In the genomic region with DNA sequence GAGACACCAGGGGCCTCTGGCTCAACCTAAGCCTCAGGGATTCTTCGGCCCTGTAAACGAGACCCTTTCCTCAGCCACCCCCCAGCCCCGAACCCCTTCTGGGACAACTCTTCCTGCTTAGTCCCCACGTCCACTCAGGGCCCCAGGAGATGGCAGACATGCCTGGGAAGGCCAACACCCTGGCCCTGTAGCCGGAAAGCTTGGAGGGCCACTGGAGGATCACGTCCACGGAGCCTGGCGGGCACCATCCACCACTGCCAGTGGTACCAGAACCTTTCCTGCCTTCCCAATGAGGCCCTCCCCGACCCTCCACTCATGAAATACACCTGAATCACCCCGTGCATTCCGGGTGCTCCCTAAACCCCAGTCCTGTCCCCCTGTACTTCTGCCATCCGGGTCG, we compare ENCODE assay signal across 2 cellular contexts.
TF ChIP-seq lines count a peak whose summit lies in the region.

No MANE protein-coding gene starts in this region.

TF ChIP-seq in SK-N-SH, 30 proteins besides CTCF, POLR2A, EP300 and RAD21:
- TF ChIP-seq, protein P1, sequence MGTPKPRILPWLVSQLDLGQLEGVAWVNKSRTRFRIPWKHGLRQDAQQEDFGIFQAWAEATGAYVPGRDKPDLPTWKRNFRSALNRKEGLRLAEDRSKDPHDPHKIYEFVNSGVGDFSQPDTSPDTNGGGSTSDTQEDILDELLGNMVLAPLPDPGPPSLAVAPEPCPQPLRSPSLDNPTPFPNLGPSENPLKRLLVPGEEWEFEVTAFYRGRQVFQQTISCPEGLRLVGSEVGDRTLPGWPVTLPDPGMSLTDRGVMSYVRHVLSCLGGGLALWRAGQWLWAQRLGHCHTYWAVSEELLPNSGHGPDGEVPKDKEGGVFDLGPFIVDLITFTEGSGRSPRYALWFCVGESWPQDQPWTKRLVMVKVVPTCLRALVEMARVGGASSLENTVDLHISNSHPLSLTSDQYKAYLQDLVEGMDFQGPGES (IDR thresholded peaks at IDR 0.05; ENCODE audit: low read depth, low read length): no peak
- TF ChIP-seq, protein P2, sequence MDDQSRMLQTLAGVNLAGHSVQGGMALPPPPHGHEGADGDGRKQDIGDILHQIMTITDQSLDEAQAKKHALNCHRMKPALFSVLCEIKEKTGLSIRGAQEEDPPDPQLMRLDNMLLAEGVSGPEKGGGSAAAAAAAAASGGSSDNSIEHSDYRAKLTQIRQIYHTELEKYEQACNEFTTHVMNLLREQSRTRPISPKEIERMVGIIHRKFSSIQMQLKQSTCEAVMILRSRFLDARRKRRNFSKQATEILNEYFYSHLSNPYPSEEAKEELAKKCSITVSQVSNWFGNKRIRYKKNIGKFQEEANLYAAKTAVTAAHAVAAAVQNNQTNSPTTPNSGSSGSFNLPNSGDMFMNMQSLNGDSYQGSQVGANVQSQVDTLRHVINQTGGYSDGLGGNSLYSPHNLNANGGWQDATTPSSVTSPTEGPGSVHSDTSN (IDR thresholded peaks at IDR 0.05): no peak
- TF ChIP-seq FOXJ3 (CRISPR knock-in tag; IDR thresholded peaks at IDR 0.05) (no peak), SIN3A (IDR thresholded peaks at IDR 0.05; ENCODE audit: borderline replicate concordance, low read depth, low read length) (no peak), FOSL2 (IDR thresholded peaks at IDR 0.05; ENCODE audit: borderline replicate concordance, low read depth) (no peak), EZH2phosphoT487 (IDR thresholded peaks at IDR 0.05; ENCODE audit: borderline replicate concordance, low read depth) (no peak), ELF1 (IDR thresholded peaks at IDR 0.05) (no peak), RCOR1 (IDR thresholded peaks at IDR 0.05; ENCODE audit: low read length) (no peak), SMC3 (IDR thresholded peaks at IDR 0.05; ENCODE audit: low read depth, low read length) (no peak), RFX5 (IDR thresholded peaks at IDR 0.05; ENCODE audit: low read length) (no peak), JUND (IDR thresholded peaks at IDR 0.05) (no peak), GATA2 (CRISPR knock-in tag; IDR thresholded peaks at IDR 0.05) (no peak), TAF1 (IDR thresholded peaks at IDR 0.05; ENCODE audit: borderline replicate concordance, low read depth, low read length) (no peak), YY1 (IDR thresholded peaks at IDR 0.05; ENCODE audit: low read depth) (no peak), MXI1 (IDR thresholded peaks at IDR 0.05; ENCODE audit: low read depth, low read length) (no peak), NFIC (IDR thresholded peaks at IDR 0.05; ENCODE audit: borderline replicate concordance) (no peak)
- TF ChIP-seq, protein P3, sequence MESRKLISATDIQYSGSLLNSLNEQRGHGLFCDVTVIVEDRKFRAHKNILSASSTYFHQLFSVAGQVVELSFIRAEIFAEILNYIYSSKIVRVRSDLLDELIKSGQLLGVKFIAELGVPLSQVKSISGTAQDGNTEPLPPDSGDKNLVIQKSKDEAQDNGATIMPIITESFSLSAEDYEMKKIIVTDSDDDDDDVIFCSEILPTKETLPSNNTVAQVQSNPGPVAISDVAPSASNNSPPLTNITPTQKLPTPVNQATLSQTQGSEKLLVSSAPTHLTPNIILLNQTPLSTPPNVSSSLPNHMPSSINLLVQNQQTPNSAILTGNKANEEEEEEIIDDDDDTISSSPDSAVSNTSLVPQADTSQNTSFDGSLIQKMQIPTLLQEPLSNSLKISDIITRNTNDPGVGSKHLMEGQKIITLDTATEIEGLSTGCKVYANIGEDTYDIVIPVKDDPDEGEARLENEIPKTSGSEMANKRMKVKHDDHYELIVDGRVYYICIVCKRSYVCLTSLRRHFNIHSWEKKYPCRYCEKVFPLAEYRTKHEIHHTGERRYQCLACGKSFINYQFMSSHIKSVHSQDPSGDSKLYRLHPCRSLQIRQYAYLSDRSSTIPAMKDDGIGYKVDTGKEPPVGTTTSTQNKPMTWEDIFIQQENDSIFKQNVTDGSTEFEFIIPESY (IDR thresholded peaks at IDR 0.05; ENCODE audit: borderline replicate concordance, low read depth): no peak
- TF ChIP-seq, protein P4, sequence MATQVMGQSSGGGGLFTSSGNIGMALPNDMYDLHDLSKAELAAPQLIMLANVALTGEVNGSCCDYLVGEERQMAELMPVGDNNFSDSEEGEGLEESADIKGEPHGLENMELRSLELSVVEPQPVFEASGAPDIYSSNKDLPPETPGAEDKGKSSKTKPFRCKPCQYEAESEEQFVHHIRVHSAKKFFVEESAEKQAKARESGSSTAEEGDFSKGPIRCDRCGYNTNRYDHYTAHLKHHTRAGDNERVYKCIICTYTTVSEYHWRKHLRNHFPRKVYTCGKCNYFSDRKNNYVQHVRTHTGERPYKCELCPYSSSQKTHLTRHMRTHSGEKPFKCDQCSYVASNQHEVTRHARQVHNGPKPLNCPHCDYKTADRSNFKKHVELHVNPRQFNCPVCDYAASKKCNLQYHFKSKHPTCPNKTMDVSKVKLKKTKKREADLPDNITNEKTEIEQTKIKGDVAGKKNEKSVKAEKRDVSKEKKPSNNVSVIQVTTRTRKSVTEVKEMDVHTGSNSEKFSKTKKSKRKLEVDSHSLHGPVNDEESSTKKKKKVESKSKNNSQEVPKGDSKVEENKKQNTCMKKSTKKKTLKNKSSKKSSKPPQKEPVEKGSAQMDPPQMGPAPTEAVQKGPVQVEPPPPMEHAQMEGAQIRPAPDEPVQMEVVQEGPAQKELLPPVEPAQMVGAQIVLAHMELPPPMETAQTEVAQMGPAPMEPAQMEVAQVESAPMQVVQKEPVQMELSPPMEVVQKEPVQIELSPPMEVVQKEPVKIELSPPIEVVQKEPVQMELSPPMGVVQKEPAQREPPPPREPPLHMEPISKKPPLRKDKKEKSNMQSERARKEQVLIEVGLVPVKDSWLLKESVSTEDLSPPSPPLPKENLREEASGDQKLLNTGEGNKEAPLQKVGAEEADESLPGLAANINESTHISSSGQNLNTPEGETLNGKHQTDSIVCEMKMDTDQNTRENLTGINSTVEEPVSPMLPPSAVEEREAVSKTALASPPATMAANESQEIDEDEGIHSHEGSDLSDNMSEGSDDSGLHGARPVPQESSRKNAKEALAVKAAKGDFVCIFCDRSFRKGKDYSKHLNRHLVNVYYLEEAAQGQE (IDR thresholded peaks at IDR 0.05; ENCODE audit: low read depth, low read length): no peak
- TF ChIP-seq, protein P5, sequence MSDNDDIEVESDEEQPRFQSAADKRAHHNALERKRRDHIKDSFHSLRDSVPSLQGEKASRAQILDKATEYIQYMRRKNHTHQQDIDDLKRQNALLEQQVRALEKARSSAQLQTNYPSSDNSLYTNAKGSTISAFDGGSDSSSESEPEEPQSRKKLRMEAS (IDR thresholded peaks at IDR 0.05; ENCODE audit: low read depth): no peak
- TF ChIP-seq, protein P6, sequence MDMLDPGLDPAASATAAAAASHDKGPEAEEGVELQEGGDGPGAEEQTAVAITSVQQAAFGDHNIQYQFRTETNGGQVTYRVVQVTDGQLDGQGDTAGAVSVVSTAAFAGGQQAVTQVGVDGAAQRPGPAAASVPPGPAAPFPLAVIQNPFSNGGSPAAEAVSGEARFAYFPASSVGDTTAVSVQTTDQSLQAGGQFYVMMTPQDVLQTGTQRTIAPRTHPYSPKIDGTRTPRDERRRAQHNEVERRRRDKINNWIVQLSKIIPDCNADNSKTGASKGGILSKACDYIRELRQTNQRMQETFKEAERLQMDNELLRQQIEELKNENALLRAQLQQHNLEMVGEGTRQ (IDR thresholded peaks at IDR 0.05; ENCODE audit: borderline replicate concordance, low read depth, low read length): no peak

TF ChIP-seq in SK-N-SH treated with all-trans-retinoic acid at 6 μM for 48 hours, 23 proteins besides CTCF, POLR2A, EP300 and RAD21:
- no peak for TF ChIP-seq ZNF8 (CRISPR knock-in tag; IDR thresholded peaks at IDR 0.05)
- TF ChIP-seq, protein P7, sequence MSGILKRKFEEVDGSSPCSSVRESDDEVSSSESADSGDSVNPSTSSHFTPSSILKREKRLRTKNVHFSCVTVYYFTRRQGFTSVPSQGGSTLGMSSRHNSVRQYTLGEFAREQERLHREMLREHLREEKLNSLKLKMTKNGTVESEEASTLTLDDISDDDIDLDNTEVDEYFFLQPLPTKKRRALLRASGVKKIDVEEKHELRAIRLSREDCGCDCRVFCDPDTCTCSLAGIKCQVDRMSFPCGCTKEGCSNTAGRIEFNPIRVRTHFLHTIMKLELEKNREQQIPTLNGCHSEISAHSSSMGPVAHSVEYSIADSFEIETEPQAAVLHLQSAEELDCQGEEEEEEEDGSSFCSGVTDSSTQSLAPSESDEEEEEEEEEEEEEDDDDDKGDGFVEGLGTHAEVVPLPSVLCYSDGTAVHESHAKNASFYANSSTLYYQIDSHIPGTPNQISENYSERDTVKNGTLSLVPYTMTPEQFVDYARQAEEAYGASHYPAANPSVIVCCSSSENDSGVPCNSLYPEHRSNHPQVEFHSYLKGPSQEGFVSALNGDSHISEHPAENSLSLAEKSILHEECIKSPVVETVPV (CRISPR knock-in tag; IDR thresholded peaks at IDR 0.05): no peak
- TF ChIP-seq, protein P8, sequence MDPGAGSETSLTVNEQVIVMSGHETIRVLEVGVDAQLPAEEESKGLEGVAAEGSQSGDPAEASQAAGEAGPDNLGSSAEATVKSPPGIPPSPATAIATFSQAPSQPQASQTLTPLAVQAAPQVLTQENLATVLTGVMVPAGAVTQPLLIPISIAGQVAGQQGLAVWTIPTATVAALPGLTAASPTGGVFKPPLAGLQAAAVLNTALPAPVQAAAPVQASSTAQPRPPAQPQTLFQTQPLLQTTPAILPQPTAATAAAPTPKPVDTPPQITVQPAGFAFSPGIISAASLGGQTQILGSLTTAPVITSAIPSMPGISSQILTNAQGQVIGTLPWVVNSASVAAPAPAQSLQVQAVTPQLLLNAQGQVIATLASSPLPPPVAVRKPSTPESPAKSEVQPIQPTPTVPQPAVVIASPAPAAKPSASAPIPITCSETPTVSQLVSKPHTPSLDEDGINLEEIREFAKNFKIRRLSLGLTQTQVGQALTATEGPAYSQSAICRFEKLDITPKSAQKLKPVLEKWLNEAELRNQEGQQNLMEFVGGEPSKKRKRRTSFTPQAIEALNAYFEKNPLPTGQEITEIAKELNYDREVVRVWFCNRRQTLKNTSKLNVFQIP (CRISPR knock-in tag; IDR thresholded peaks at IDR 0.05; ENCODE audit: borderline replicate concordance, low read depth): no peak
- no peak for TF ChIP-seq ZNF565 (CRISPR knock-in tag; conservative IDR thresholded peaks at IDR 0.05; ENCODE audit: low read depth)
- TF ChIP-seq SNAI2 (CRISPR knock-in tag; IDR thresholded peaks at IDR 0.05): no peak
